In genomic region chr7:113366122-113366521, GRCh38 we compare ENCODE assay signal across 30 cellular contexts.
"Had no signal": no experiment of that assay in that cellular context is flagged by ENCODE, and none has a peak within 500 bp of the region (broad histone marks: within the 10 kb centered on the region; RNA-seq: fewer than 3 reads in every experiment).

No MANE protein-coding gene starts in this region.

- H3K4me1 ChIP-seq: heart right ventricle, left lung, lower lobe of right lung, neural progenitor cell, right atrium auricular region, right lobe of liver, suprapubic skin, upper lobe of right lung, uterus had no signal

- H3K4me3 ChIP-seq: heart right ventricle, hepatocyte, left lung, lower lobe of right lung, neural progenitor cell, right atrium auricular region, right lobe of liver, smooth muscle cell, stomach, suprapubic skin, thoracic aorta, tibial artery, upper lobe of right lung, uterus had no signal

- DNase-seq: heart right ventricle; immature natural killer cell; kidney; left colon; lower lobe of right lung; mammary epithelial cell; mesenchymal stem cell; naive B cell; natural killer cell; nephron progenitor cell; occipital lobe; right lobe of liver; stimulated activated CD4-positive, alpha-beta T cell treated with anti-CD3 and anti-CD28 coated beads, Interleukin-2, amount 100 ng/mL, for 24 hours; stimulated activated CD4-positive, alpha-beta T cell treated with anti-CD3 and anti-CD28 coated beads, Interleukin-4, amount 100 ng/mL, for 1 hour; stimulated activated naive B cell treated with anti-CD40 and anti-IgM and Interleukin-4, amounts not matched to agents 10 μg/mL and 1 μg/mL and 100 μg/mL, for 72 hours; stimulated activated naive CD8-positive, alpha-beta T cell treated with anti-CD3 and anti-CD28 coated beads, Interleukin-15, Interleukin-2, amounts not matched to agents 100 U/mL and 50 U/mL, for 24 hours; stomach; tibial artery; trophoblast cell; upper lobe of right lung; uterus had no signal

- H3K27ac ChIP-seq: heart right ventricle, hepatocyte, left lung, lower lobe of right lung, neural progenitor cell, neutrophil, parathyroid adenoma, right atrium auricular region, right lobe of liver, stomach, suprapubic skin, thoracic aorta, tibial artery, upper lobe of right lung, uterus had no signal

- H3K27me3 ChIP-seq: heart right ventricle, hepatocyte, left lung, neutrophil, right atrium auricular region, right lobe of liver, stomach, suprapubic skin, tibial artery, upper lobe of right lung, uterus had no signal

- H3K9me3 ChIP-seq: heart right ventricle, lower lobe of right lung, neutrophil, right atrium auricular region, right lobe of liver, stomach, suprapubic skin, thoracic aorta, tibial artery, upper lobe of right lung, uterus had no signal

- H3K9ac ChIP-seq: neural progenitor cell, parathyroid adenoma had no signal

- H3K36me3 ChIP-seq: heart right ventricle, left lung, lower lobe of right lung, neural progenitor cell, neutrophil, right atrium auricular region, right lobe of liver, stomach, suprapubic skin, thoracic aorta, tibial artery, upper lobe of right lung, uterus had no signal

- ATAC-seq: heart right ventricle; left colon; left lung; lower lobe of right lung; natural killer cell; right lobe of liver; stimulated activated naive B cell treated with anti-CD40 and anti-IgM and Interleukin-4, amounts not matched to agents 10 μg/mL and 1 μg/mL and 100 μg/mL, for 72 hours; stimulated activated naive CD8-positive, alpha-beta T cell treated with anti-CD3 and anti-CD28 coated beads, Interleukin-15, Interleukin-2, amounts not matched to agents 100 U/mL and 50 U/mL, for 24 hours; upper lobe of right lung had no signal
